Comparison of ENCODE assay signal across 1 cellular context in genomic region chr14:53979747-53980642, GRCh38.
A peak's percentile ranks its signal among the peaks of the same experiment; 100 is the strongest.
TF ChIP-seq lines count a peak whose summit lies in the region.

No MANE protein-coding gene starts in this region.

TF ChIP-seq in HepG2, 621 proteins besides CTCF, POLR2A, EP300 and RAD21 (continued from another document):
- TF ChIP-seq ZNF770 (CRISPR knock-in tag; IDR thresholded peaks at IDR 0.05) = 0 out of 2 replicates have a peak, but pooled peaks have one; percentile 16
- TF ChIP-seq KAT7 (CRISPR knock-in tag; IDR thresholded peaks at IDR 0.05; ENCODE audit: borderline replicate concordance) = 0 out of 2 replicates have a peak, but pooled peaks have one; percentile 24
- peak; percentile 76; the same call in 1 of the 2 replicates for TF ChIP-seq HOXA3 (CRISPR knock-in tag; IDR thresholded peaks at IDR 0.05)
- TF ChIP-seq REPIN1 (CRISPR knock-in tag; IDR thresholded peaks at IDR 0.05; ENCODE audit: borderline replicate concordance, low read depth) = 0 out of 2 replicates have a peak, but pooled peaks have one; percentile 18
- no peak for TF ChIP-seq KMT2A (CRISPR knock-in tag; IDR thresholded peaks at IDR 0.05)
- peak; percentile 52; the same call in 1 of the 2 replicates for TF ChIP-seq ZNF644 (CRISPR knock-in tag; IDR thresholded peaks at IDR 0.05; ENCODE audit: low read depth)
- no peak for TF ChIP-seq GPBP1L1 (CRISPR knock-in tag; IDR thresholded peaks at IDR 0.05)
- TF ChIP-seq ZNF792 (CRISPR knock-in tag; IDR thresholded peaks at IDR 0.05) = 0 out of 2 replicates have a peak, but pooled peaks have one; percentile 24
- TF ChIP-seq, protein P1, sequence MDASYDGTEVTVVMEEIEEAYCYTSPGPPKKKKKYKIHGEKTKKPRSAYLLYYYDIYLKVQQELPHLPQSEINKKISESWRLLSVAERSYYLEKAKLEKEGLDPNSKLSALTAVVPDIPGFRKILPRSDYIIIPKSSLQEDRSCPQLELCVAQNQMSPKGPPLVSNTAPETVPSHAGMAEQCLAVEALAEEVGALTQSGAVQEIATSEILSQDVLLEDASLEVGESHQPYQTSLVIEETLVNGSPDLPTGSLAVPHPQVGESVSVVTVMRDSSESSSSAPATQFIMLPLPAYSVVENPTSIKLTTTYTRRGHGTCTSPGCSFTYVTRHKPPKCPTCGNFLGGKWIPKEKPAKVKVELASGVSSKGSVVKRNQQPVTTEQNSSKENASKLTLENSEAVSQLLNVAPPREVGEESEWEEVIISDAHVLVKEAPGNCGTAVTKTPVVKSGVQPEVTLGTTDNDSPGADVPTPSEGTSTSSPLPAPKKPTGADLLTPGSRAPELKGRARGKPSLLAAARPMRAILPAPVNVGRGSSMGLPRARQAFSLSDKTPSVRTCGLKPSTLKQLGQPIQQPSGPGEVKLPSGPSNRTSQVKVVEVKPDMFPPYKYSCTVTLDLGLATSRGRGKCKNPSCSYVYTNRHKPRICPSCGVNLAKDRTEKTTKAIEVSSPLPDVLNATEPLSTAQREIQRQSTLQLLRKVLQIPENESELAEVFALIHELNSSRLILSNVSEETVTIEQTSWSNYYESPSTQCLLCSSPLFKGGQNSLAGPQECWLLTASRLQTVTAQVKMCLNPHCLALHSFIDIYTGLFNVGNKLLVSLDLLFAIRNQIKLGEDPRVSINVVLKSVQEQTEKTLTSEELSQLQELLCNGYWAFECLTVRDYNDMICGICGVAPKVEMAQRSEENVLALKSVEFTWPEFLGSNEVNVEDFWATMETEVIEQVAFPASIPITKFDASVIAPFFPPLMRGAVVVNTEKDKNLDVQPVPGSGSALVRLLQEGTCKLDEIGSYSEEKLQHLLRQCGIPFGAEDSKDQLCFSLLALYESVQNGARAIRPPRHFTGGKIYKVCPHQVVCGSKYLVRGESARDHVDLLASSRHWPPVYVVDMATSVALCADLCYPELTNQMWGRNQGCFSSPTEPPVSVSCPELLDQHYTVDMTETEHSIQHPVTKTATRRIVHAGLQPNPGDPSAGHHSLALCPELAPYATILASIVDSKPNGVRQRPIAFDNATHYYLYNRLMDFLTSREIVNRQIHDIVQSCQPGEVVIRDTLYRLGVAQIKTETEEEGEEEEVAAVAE (CRISPR knock-in tag; IDR thresholded peaks at IDR 0.05; ENCODE audit: borderline replicate concordance) = 0 out of 2 replicates have a peak, but pooled peaks have one; percentile 40
- TF ChIP-seq ARNTL (CRISPR knock-in tag; IDR thresholded peaks at IDR 0.05) = peak; percentile 30; the same call in 1 of the 2 replicates
- TF ChIP-seq ETV5 (CRISPR knock-in tag; IDR thresholded peaks at IDR 0.05; ENCODE audit: borderline replicate concordance) = peak; percentile 77; the same call in 1 of the 2 replicates
- TF ChIP-seq ZNF776 (CRISPR knock-in tag; IDR thresholded peaks at IDR 0.05) = no peak
